Comparison of ENCODE assay signal across 8 cellular contexts in the genomic region with DNA sequence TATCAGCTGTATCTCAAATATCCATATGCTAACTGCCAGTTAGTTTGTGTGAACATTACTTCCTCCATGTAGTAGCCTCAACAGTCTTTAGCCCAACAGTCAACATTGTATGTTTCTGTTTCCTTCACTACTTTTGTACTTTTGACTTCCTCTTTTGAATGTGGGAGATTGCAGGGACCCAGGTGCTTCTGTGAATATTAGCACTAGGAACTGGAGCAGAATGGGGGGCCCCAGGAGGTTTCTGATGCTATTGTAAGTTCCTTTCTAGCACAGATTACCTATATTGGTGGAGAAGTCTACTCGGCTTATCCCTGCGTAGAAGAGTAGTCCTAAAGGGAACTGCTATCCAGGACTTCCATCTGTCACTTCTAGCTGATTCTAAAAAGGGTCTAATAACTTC. TPM values are rescaled to one million over a fixed set of nuclear protein-coding genes. Genes with fewer than 3 reads are reported as not detected.
DNase-seq lines count a peak whose midpoint lies in the region; ATAC-seq and TF ChIP-seq lines count a peak whose summit lies in the region.

No MANE protein-coding gene starts in this region.

- DNase-seq in GM10266 (ENCODE audit: extremely low spot score) = peak; percentile 51
- peak; percentile 90 for DNase-seq in NB4 (ENCODE audit: low read depth)
- DNase-seq in immature natural killer cell = no peak
- no peak for DNase-seq in occipital lobe (lab: John Stamatoyannopoulos, UW)
- no peak for DNase-seq in testis
- DNase-seq in stimulated activated CD4-positive, alpha-beta T cell treated with anti-CD3 and anti-CD28 coated beads, Interleukin-4, amount 100 ng/mL, for 4 hours = no peak

- intact Hi-C loops in testis (cut with DNase I; ENCODE audit: low total_unique reads) = no loop called here

- peak overlapping the region; percentile 88 to 98 (median 97) for H3K27ac Mint-ChIP-seq in immature natural killer cell

- H3K36me3 ChIP-seq in testis (ENCODE audit: low read depth, missing control alignments) = no peaks in the 10 kb centered on the region

- peaks cover 38 to 54% of the 10 kb centered on the region in 2 donors for H3K4me1 Mint-ChIP-seq in immature natural killer cell

- 81 to 90% methylated on average over 2 of the region's 2 CpGs for WGBS in testis, 2 donors

- H3K9me3 ChIP-seq in testis = no peaks in the 10 kb centered on the region

- H3K4me3 ChIP-seq in NB4 (ENCODE audit: low read depth, low read length) = peak overlapping the region; percentile 66
- H3K4me3 ChIP-seq in testis = no peak overlapping the region

- TF ChIP-seq POLR2A in NB4 (IDR thresholded peaks at IDR 0.05; ENCODE audit: extremely low read depth, insufficient read length) (no peak), testis (IDR thresholded peaks at IDR 0.05) (no peak)

- no peaks in the 10 kb centered on the region for H3K27me3 ChIP-seq in testis

- H3K27ac ChIP-seq in testis = no peak overlapping the region

- H3K4me1 ChIP-seq in testis = peaks cover 5% of the 10 kb centered on the region

- peaks cover 9 to 47% (median 37%) of the 10 kb centered on the region in 3 donors for H3K27me3 Mint-ChIP-seq in immature natural killer cell (ENCODE audit: low read depth in 3 of 3)

- TF ChIP-seq CTCF in GM10266 (IDR thresholded peaks at IDR 0.05; ENCODE audit: control insufficient read depth, insufficient read depth, low read depth, missing control alignments) (no peak), NB4 (IDR thresholded peaks at IDR 0.05; ENCODE audit: low read depth, low read length) (no peak), testis (IDR thresholded peaks at IDR 0.05) (no peak)

- ATAC-seq in GM21526 (IDR thresholded peaks at IDR 0.05; ENCODE audit: low FRiP score, unreplicated experiment) (peak; percentile 42), GM18519 (IDR thresholded peaks at IDR 0.05; ENCODE audit: low FRiP score, unreplicated experiment) (no peak)

- H3K36me3 Mint-ChIP-seq in immature natural killer cell = peaks cover 36 to 51% (median 40%) of the 10 kb centered on the region in 3 donors

- no peaks in the 10 kb centered on the region for H3K9me3 Mint-ChIP-seq in immature natural killer cell

- peak overlapping the region; percentile 97 to 100 (median 100) for H3K4me3 Mint-ChIP-seq in immature natural killer cell

RNA-seq across cellular contexts. Expression of gene PLAC8, which starts 2.3 kb away (rescaled TPM):
- polyA plus RNA-seq in immature natural killer cell (1,000 to 10,000 TPM; 1,450 to 1,724 (median 1,466) TPM), testis (ENCODE audit: insufficient read depth, low read depth, low replicate concordance) (2.0 TPM)
- total RNA-seq in occipital lobe (1.4 TPM), testis (1 to 10 TPM in 1 of 2 donors, under 1 TPM in 1; 0.55 to 1.3 TPM)

Comparison
In these comparisons a context has a peak if more than half of its experiments do, and no peak if none do; other contexts are left out.
1. DNase-seq: peak in GM10266 (single experiment) and NB4 (single experiment); none in immature natural killer cell (0 of 3), occipital lobe (single experiment), testis (single experiment) and stimulated activated CD4-positive, alpha-beta T cell treated with anti-CD3 and anti-CD28 coated beads, Interleukin-4, amount 100 ng/mL, for 4 hours (0 of 2).